8 cellular contexts compared by ENCODE assay signal in genomic region chr2:197215988-197216979, GRCh38.
DNase-seq lines count a peak whose midpoint lies in the region; ATAC-seq, FAIRE-seq and TF ChIP-seq lines count a peak whose summit lies in the region.

No MANE protein-coding gene starts in this region.

- H3K9ac ChIP-seq in IMR-90 (ENCODE audit: low read depth, low read length), result no peak overlapping the region

- H3K4ac ChIP-seq in IMR-90 (ENCODE audit: low read depth, low read length), result no peak overlapping the region

- POLR2A ChIA-PET in IMR-90 (lab: Charles Lee; ENCODE audit: unreplicated experiment), result interaction anchor here (0.6 kb wide), 1 partner anchor 213 kb away, joined by 3 read pairs; no protein-coding TSS in a partner anchor

- H2BK120ac ChIP-seq in IMR-90 (ENCODE audit: low read depth, low read length), result peak overlapping the region; percentile 21; the same call in 1 of the 2 replicates

- dilution Hi-C loops in IMR-90 (cut with HindIII; ENCODE audit: low sequenced_read_pairs, unreplicated experiment), result no loop called here

- no peak overlapping the region for H3K27ac ChIP-seq in IMR-90 (ENCODE audit: insufficient read depth, low read length)

- no peak overlapping the region for H2AK9ac ChIP-seq in IMR-90 (replicated peaks; ENCODE audit: low read depth, low read length, poor library complexity)

- no peak for TF ChIP-seq RAD21 in IMR-90 (IDR thresholded peaks at IDR 0.05; ENCODE audit: low read length)

- TF ChIP-seq POLR2A in GM12891 (IDR thresholded peaks at IDR 0.05; ENCODE audit: low read depth, low read length) (0 out of 2 replicates have a peak, but pooled peaks have one; percentile 16), IMR-90 (IDR thresholded peaks at IDR 0.05; ENCODE audit: low read depth, low read length) (no peak)

- CTCF ChIA-PET in IMR-90 (lab: Yijun Ruan, JAX), result interaction anchor here (0.6 to 0.7 kb wide), 2 partner anchors 64 to 197 kb away, joined by 3 read pairs; no protein-coding TSS in a partner anchor

- H3K36me3 ChIP-seq in IMR-90 (ENCODE audit: control insufficient read depth, insufficient read depth, low read length), result no peaks in the 10 kb centered on the region

- no peaks in the 10 kb centered on the region for H3K9me3 Mint-ChIP-seq in osteocyte (ENCODE audit: unreplicated experiment)

- no peak overlapping the region for H3K23ac ChIP-seq in IMR-90 (ENCODE audit: low read depth, low read length)

- peak overlapping the region; percentile 52; the same call in 1 of the 2 replicates for H2BK20ac ChIP-seq in IMR-90 (ENCODE audit: low read depth, low read length)

- peak; percentile 97 for FAIRE-seq in GM12891 (lab: Jason Lieb, UNC)

- peaks cover 5% of the 10 kb centered on the region for H3K4me1 ChIP-seq in IMR-90 (ENCODE audit: control insufficient read depth, insufficient read depth, low read length)

- no peak for DNase-seq in GM12891 (ENCODE audit: insufficient read length, low spot score)
- peak; percentile 47 for DNase-seq in IMR-90
- DNase-seq in astrocyte of the spinal cord (ENCODE audit: low read depth, low spot score), result peak; percentile 24
- DNase-seq in osteocyte (ENCODE audit: extremely low spot score, unreplicated experiment), result no peak
- no peak for DNase-seq in hippocampal formation (lab: John Stamatoyannopoulos, UW)
- DNase-seq in activated CD8-positive, alpha-beta memory T cell treated with anti-CD3 and anti-CD28 coated beads, Interleukin-2, amount 50 U/mL, for 48 hours, result no peak
- no peak for DNase-seq in glomerular visceral epithelial cell (ENCODE audit: extremely low spot score)

- H3K27me3 Mint-ChIP-seq in osteocyte (ENCODE audit: unreplicated experiment), result no peaks in the 10 kb centered on the region

- H3K4me3 Mint-ChIP-seq in osteocyte (ENCODE audit: unreplicated experiment), result no peak overlapping the region

- H3K4me3 ChIP-seq in IMR-90 (ENCODE audit: insufficient read depth, low read depth, low read length), result no peak overlapping the region
- no peak overlapping the region for H3K4me3 ChIP-seq in astrocyte of the spinal cord (ENCODE audit: low read depth, low read length)

- no peaks in the 10 kb centered on the region for H3K9me3 ChIP-seq in IMR-90 (ENCODE audit: control insufficient read depth, insufficient read depth, low read length)

- H2AK5ac ChIP-seq in IMR-90 (ENCODE audit: low read depth, low read length), result no peak overlapping the region

- intact Hi-C loops in IMR-90 (cut with micrococcal nuclease), result no loop called here

- peaks cover 9% of the 10 kb centered on the region for H3K9me1 ChIP-seq in IMR-90 (ENCODE audit: insufficient read depth, low read length)

- H3K27ac Mint-ChIP-seq in osteocyte (ENCODE audit: unreplicated experiment), result peak overlapping the region; percentile 39

- H3K36me3 Mint-ChIP-seq in osteocyte (ENCODE audit: unreplicated experiment), result no peaks in the 10 kb centered on the region

- peak overlapping the region; percentile 35; the same call in 1 of the 2 replicates for H3K14ac ChIP-seq in IMR-90 (replicated peaks; ENCODE audit: low read depth, low read length)

- peak overlapping the region in 1 of 2 experiments; percentile 13; a peak in 2 of 4 replicates for H4K8ac ChIP-seq in IMR-90 (ENCODE audit: low read depth in 2 of 2, low read length in 2 of 2)

- H3K4me2 ChIP-seq in IMR-90 (ENCODE audit: low read depth, low read length), result peak overlapping the region; percentile 23; the same call in 1 of the 2 replicates

- TF ChIP-seq CTCF in IMR-90 (conservative IDR thresholded peaks at IDR 0.05; ENCODE audit: low read depth, low read length), result no peak
- no peak for TF ChIP-seq CTCF in astrocyte of the spinal cord (IDR thresholded peaks at IDR 0.05; ENCODE audit: low read depth, low read length)
- no peak for TF ChIP-seq CTCF in osteocyte (IDR thresholded peaks at IDR 0.05)

- no peak overlapping the region for H4K91ac ChIP-seq in IMR-90 (ENCODE audit: insufficient read depth, low read depth, low read length)

- no peak overlapping the region for H2AFZ ChIP-seq in IMR-90 (replicated peaks; ENCODE audit: low read length, poor library complexity)

- peaks cover 36% of the 10 kb centered on the region for H3K4me1 Mint-ChIP-seq in osteocyte (ENCODE audit: unreplicated experiment)

- in situ Hi-C loops in IMR-90 (cut with MboI; ENCODE audit: low sequenced_read_pairs), result no loop called here
- in situ Hi-C loops in astrocyte of the spinal cord (cut with HindIII; ENCODE audit: low sequenced_read_pairs), result no loop called here

- BruUV-seq in IMR-90 (replicated peaks; lab: Mats Ljungman, UMichigan), result no TSS peak

- H3K18ac ChIP-seq in IMR-90 (ENCODE audit: low read depth, low read length), result no peak overlapping the region

- WGBS in IMR-90 (ENCODE audit: extremely low coverage in 2 of 2, insufficient read length in 1 of 2), 2 experiments, result no CpG with 5 or more reads among the region's 7 CpGs

- H3K79me1 ChIP-seq in IMR-90 (ENCODE audit: low read depth in 1 of 2, low read length in 2 of 2), result peaks cover 0 to 5% of the 10 kb centered on the region in 2 experiments; a peak in 1 of 4 replicates

- no peak overlapping the region for H2BK15ac ChIP-seq in IMR-90 (ENCODE audit: low read depth, low read length)

- H4K20me1 ChIP-seq in IMR-90 (ENCODE audit: insufficient read depth, low read length), result no peaks in the 10 kb centered on the region

- no peak overlapping the region for H4K5ac ChIP-seq in IMR-90 (ENCODE audit: low read depth, low read length)

- no peak overlapping the region for H3K56ac ChIP-seq in IMR-90 (ENCODE audit: extremely low read depth, insufficient read depth, low read length)

- no peaks in the 10 kb centered on the region for H3K27me3 ChIP-seq in IMR-90 (ENCODE audit: control insufficient read depth, insufficient read depth, low read length)

- H2BK5ac ChIP-seq in IMR-90 (ENCODE audit: low read depth, low read length, poor library complexity, severe bottlenecking), result peak overlapping the region; percentile 12

- ATAC-seq in GM21526 (IDR thresholded peaks at IDR 0.05; ENCODE audit: low FRiP score, unreplicated experiment) (peak; percentile 62), IMR-90 (ENCODE audit: low read depth) (peak; percentile 63)

TF ChIP-seq in GM12891, 5 proteins besides CTCF, POLR2A, EP300 and RAD21:
- TF ChIP-seq POLR2AphosphoS5 (IDR thresholded peaks at IDR 0.05; ENCODE audit: low read depth, low read length) (no peak; the same call in 1 of the 2 replicates), SPI1 (IDR thresholded peaks at IDR 0.05; ENCODE audit: low read depth, low read length) (peak; percentile 99), PAX5 (IDR thresholded peaks at IDR 0.05; ENCODE audit: insufficient read depth, low read length, severe bottlenecking) (no peak)

TF ChIP-seq in IMR-90, 13 proteins besides CTCF, POLR2A, EP300 and RAD21:
- TF ChIP-seq MAFK (IDR thresholded peaks at IDR 0.05; ENCODE audit: low read depth, low read length) (no peak), SMC3 (IDR thresholded peaks at IDR 0.05; ENCODE audit: low read depth, low read length) (no peak), MAZ (IDR thresholded peaks at IDR 0.05; ENCODE audit: borderline replicate concordance, low read depth, low read length) (no peak), RFX5 (IDR thresholded peaks at IDR 0.05; ENCODE audit: low read depth, low read length) (no peak), NFE2L2 (IDR thresholded peaks at IDR 0.05; ENCODE audit: low read depth, low read length) (no peak), ELK1 (IDR thresholded peaks at IDR 0.05; ENCODE audit: borderline replicate concordance, low read depth, low read length) (no peak), FOS (IDR thresholded peaks at IDR 0.05; ENCODE audit: low read depth, low read length) (no peak), RCOR1 (IDR thresholded peaks at IDR 0.05; ENCODE audit: insufficient replicate concordance, low read length) (no peak)

Comparison
In these comparisons a context has a peak if more than half of its experiments do, and no peak if none do; other contexts are left out.
1. DNase-seq: peak in IMR-90 (single experiment) and astrocyte of the spinal cord (single experiment); none in GM12891 (single experiment), osteocyte (single experiment), hippocampal formation (0 of 2), activated CD8-positive, alpha-beta memory T cell treated with anti-CD3 and anti-CD28 coated beads, Interleukin-2, amount 50 U/mL, for 48 hours (single experiment) and glomerular visceral epithelial cell (single experiment).